ENCODE assay signal across 9 cellular contexts in genomic region chr12:79933043-79933442, GRCh38. TPM values are rescaled to one million over a fixed set of nuclear protein-coding genes. Genes with fewer than 3 reads are reported as not detected.
A peak's percentile ranks its signal among the peaks of the same experiment; 100 is the strongest.
DNase-seq lines count a peak whose midpoint lies in the region; ATAC-seq and TF ChIP-seq lines count a peak whose summit lies in the region.
"Had no signal": no experiment of that assay in that cellular context is flagged by ENCODE, and none has a peak within 500 bp of the region (broad histone marks: within the 10 kb centered on the region; RNA-seq: fewer than 3 reads in every experiment).

No MANE protein-coding gene starts in this region.

- H3K4me1 ChIP-seq in SJSA1 (replicated peaks) (peaks cover 8% of the 10 kb centered on the region), foreskin keratinocyte (peaks cover 29% of the 10 kb centered on the region)

- ATAC-seq in GM18519 (IDR thresholded peaks at IDR 0.05; ENCODE audit: low FRiP score, unreplicated experiment): no peak
- no peak for ATAC-seq in HG03457 (IDR thresholded peaks at IDR 0.05; ENCODE audit: unreplicated experiment)
- ATAC-seq in foreskin keratinocyte: no peak

- H3K27ac ChIP-seq in SJSA1: no peak overlapping the region
- no peak overlapping the region for H3K27ac ChIP-seq in foreskin keratinocyte

- no peak for TF ChIP-seq CTCF in GM12864 (IDR thresholded peaks at IDR 0.05; ENCODE audit: low read depth, low read length, missing control alignments)
- TF ChIP-seq CTCF in fibroblast of mammary gland (conservative IDR thresholded peaks at IDR 0.05; ENCODE audit: control insufficient read depth, insufficient read depth, low read depth, low read length): no peak
- no peak for TF ChIP-seq CTCF in retinal pigment epithelial cell (conservative IDR thresholded peaks at IDR 0.05; ENCODE audit: low read depth, low read length)
- TF ChIP-seq CTCF in foreskin keratinocyte (conservative IDR thresholded peaks at IDR 0.05): no peak

- DNase-seq in GM12864 (ENCODE audit: low read depth) (no peak), SJSA1 (ENCODE audit: low read depth in 1 of 2, low spot score in 2 of 2) (no peak), fibroblast of mammary gland (ENCODE audit: low read depth) (no peak), retinal pigment epithelial cell (ENCODE audit: low read depth) (no peak), foreskin keratinocyte (no peak), NCI-H2171 (lab: John Stamatoyannopoulos, UW) (no peak)
- DNase-seq: NCI-H82 had no signal

- H3K9me3 ChIP-seq in SJSA1 (replicated peaks): no peaks in the 10 kb centered on the region

- peaks cover 3% of the 10 kb centered on the region for H3K36me3 ChIP-seq in SJSA1

- peak overlapping the region; percentile 78 for H3K4me3 ChIP-seq in GM12864 (ENCODE audit: low read depth, low read length)
- H3K4me3 ChIP-seq in SJSA1: peak overlapping the region; percentile 81
- peak overlapping the region; percentile 97 for H3K4me3 ChIP-seq in fibroblast of mammary gland (ENCODE audit: control insufficient read depth, low read depth, low read length)
- H3K4me3 ChIP-seq in retinal pigment epithelial cell (ENCODE audit: low read length): peak overlapping the region; percentile 93

- H3K27me3 ChIP-seq in SJSA1 (replicated peaks): no peaks in the 10 kb centered on the region
- no peaks in the 10 kb centered on the region for H3K27me3 ChIP-seq in foreskin keratinocyte

RNA-seq across cellular contexts. Expression of gene PPP1R12A, which starts 1.9 kb away (rescaled TPM):
- 91.9 and 93.8 TPM in 2 replicates for total RNA-seq in SJSA1 (2014; rRNA removed; shearing (Covaris generic))
- total RNA-seq in foreskin keratinocyte: 50.1 and 66.2 TPM in 2 replicates
- polyA plus RNA-seq in foreskin keratinocyte: 10.5 and 11.8 TPM in 2 replicates
